ENCODE assay signal across 26 cellular contexts in genomic region chr22:22717723-22718122, GRCh38.
"Had no signal": no experiment of that assay in that cellular context is flagged by ENCODE, and none has a peak within 500 bp of the region (broad histone marks: within the 10 kb centered on the region; RNA-seq: fewer than 3 reads in every experiment).

No MANE protein-coding gene starts in this region.

- H3K4me2 ChIP-seq: hepatocyte, smooth muscle cell had no signal

- H3K4me1 ChIP-seq: body of pancreas, gastrocnemius medialis, right atrium auricular region, suprapubic skin, tibial artery had no signal

- H3K4me3 ChIP-seq: body of pancreas, gastrocnemius medialis, hepatocyte, right atrium auricular region, smooth muscle cell, suprapubic skin, tibial artery, upper lobe of right lung had no signal

- H3K4me3 Mint-ChIP-seq: activated CD4-positive, alpha-beta memory T cell treated with anti-CD3 and anti-CD28 coated beads, Interleukin-2, amount 10 ng/mL, durations not matched to agents 7 days and 5 days; activated CD4-positive, alpha-beta T cell treated with anti-CD3 and anti-CD28 coated beads, Interleukin-2, amount 10 ng/mL, durations not matched to agents 24 days and 14 days; activated naive CD4-positive, alpha-beta T cell treated with anti-CD3 and anti-CD28 coated beads, Interleukin-2, amount 50 U/mL, for 24 hours; activated T-cell treated with anti-CD3 and anti-CD28 coated beads, Interleukin-2, amount 50 U/mL, for 4 hours; T-helper 1 cell treated with Interleukin-12 subunit alpha and Interleukin-12 subunit beta and Interleukin-4 antibody, amounts not matched to agents 30 μg/mL and 1 μg/mL, for 36 hours had no signal

- H3K79me2 ChIP-seq: hepatocyte had no signal

- ATAC-seq: activated T-cell treated with anti-CD3 and anti-CD28 coated beads, Interleukin-2, amount 50 U/mL, for 4 hours; body of pancreas; gastrocnemius medialis; left colon; upper lobe of right lung had no signal

- DNase-seq: activated CD4-positive, alpha-beta memory T cell treated with anti-CD3 and anti-CD28 coated beads, Interleukin-2, amount 10 ng/mL, durations not matched to agents 7 days and 5 days; activated CD4-positive, alpha-beta T cell treated with anti-CD3 and anti-CD28 coated beads, Interleukin-2, amount 10 ng/mL, durations not matched to agents 24 days and 14 days; activated CD4-positive, CD25-positive, alpha-beta regulatory T cell treated with anti-CD3 and anti-CD28 coated beads, Interleukin-2, amount 50 U/mL, for 72 hours; activated T-cell treated with anti-CD3 and anti-CD28 coated beads, Interleukin-2, amount 50 U/mL, for 4 hours; anterior cingulate cortex; body of pancreas; dermis blood vessel endothelial cell; effector CD8-positive, alpha-beta T cell; gastrocnemius medialis; kidney; left colon; mammary epithelial cell; stimulated activated CD4-positive, alpha-beta T cell treated with anti-CD3 and anti-CD28 coated beads, Interleukin-15, amount 100 ng/mL, for 24 hours; stimulated activated CD4-positive, alpha-beta T cell treated with anti-CD3 and anti-CD28 coated beads, Interleukin-2, amount 100 ng/mL, for 24 hours; stimulated activated naive CD4-positive, alpha-beta T cell; T1000; tibial artery; upper lobe of right lung; WERI-Rb-1 had no signal

- H3K27me3 Mint-ChIP-seq: activated naive CD4-positive, alpha-beta T cell treated with anti-CD3 and anti-CD28 coated beads, Interleukin-2, amount 50 U/mL, for 24 hours had no signal

- H3K36me3 Mint-ChIP-seq: activated naive CD4-positive, alpha-beta T cell treated with anti-CD3 and anti-CD28 coated beads, Interleukin-2, amount 50 U/mL, for 24 hours had no signal

- H3K27me3 ChIP-seq: body of pancreas, right atrium auricular region had no signal

- H3K9me3 ChIP-seq: body of pancreas, gastrocnemius medialis, right atrium auricular region, suprapubic skin, tibial artery, upper lobe of right lung had no signal

- H3K27ac ChIP-seq: body of pancreas, gastrocnemius medialis, hepatocyte, right atrium auricular region, suprapubic skin, tibial artery, upper lobe of right lung, WERI-Rb-1 had no signal

- H2AFZ ChIP-seq: hepatocyte had no signal

- H3K27ac Mint-ChIP-seq: activated CD4-positive, alpha-beta memory T cell treated with anti-CD3 and anti-CD28 coated beads, Interleukin-2, amount 10 ng/mL, durations not matched to agents 7 days and 5 days; activated CD4-positive, alpha-beta T cell treated with anti-CD3 and anti-CD28 coated beads, Interleukin-2, amount 10 ng/mL, durations not matched to agents 24 days and 14 days; activated naive CD4-positive, alpha-beta T cell treated with anti-CD3 and anti-CD28 coated beads, Interleukin-2, amount 50 U/mL, for 24 hours; activated T-helper 2 cell treated with anti-CD3 and anti-CD28 coated beads, Interferon-gamma antibody, Interleukin-2, Interleukin-4, amounts not matched to agents 10 μg/mL and 5 μg/mL and 100 μg/mL, durations not matched to agents 14 hours and 24 hours and 36 hours; T-helper 1 cell treated with Interleukin-12 subunit alpha and Interleukin-12 subunit beta and Interleukin-4 antibody, amounts not matched to agents 30 μg/mL and 1 μg/mL, for 36 hours had no signal

- H3K36me3 ChIP-seq: gastrocnemius medialis, right atrium auricular region, suprapubic skin, tibial artery, upper lobe of right lung, WERI-Rb-1 had no signal

- H3K9me3 Mint-ChIP-seq: activated CD4-positive, alpha-beta memory T cell treated with anti-CD3 and anti-CD28 coated beads, Interleukin-2, amount 10 ng/mL, durations not matched to agents 7 days and 5 days; activated CD4-positive, alpha-beta T cell treated with anti-CD3 and anti-CD28 coated beads, Interleukin-2, amount 10 ng/mL, durations not matched to agents 24 days and 14 days; activated naive CD4-positive, alpha-beta T cell treated with anti-CD3 and anti-CD28 coated beads, Interleukin-2, amount 50 U/mL, for 24 hours; activated T-cell treated with anti-CD3 and anti-CD28 coated beads, Interleukin-2, amount 50 U/mL, for 4 hours; activated T-helper 2 cell treated with anti-CD3 and anti-CD28 coated beads, Interferon-gamma antibody, Interleukin-2, Interleukin-4, amounts not matched to agents 10 μg/mL and 5 μg/mL and 100 μg/mL, durations not matched to agents 14 hours and 24 hours and 36 hours; T-helper 1 cell treated with Interleukin-12 subunit alpha and Interleukin-12 subunit beta and Interleukin-4 antibody, amounts not matched to agents 30 μg/mL and 1 μg/mL, for 36 hours had no signal
